In genomic region chr3:14544282-14545250, GRCh38 we compare ENCODE assay signal across 27 cellular contexts. TPM values are rescaled to one million over a fixed set of nuclear protein-coding genes. Genes with fewer than 3 reads are reported as not detected.
"Had no signal": no experiment of that assay in that cellular context is flagged by ENCODE, and none has a peak within 500 bp of the region (broad histone marks: within the 10 kb centered on the region; RNA-seq: fewer than 3 reads in every experiment).

No MANE protein-coding gene starts in this region.

- H3K36me3 Mint-ChIP-seq: activated naive CD8-positive, alpha-beta T cell; immature natural killer cell; naive thymus-derived CD8-positive, alpha-beta T cell had no signal

- DNase-seq: activated CD4-positive, alpha-beta T cell treated with anti-CD3 and anti-CD28 coated beads for 4 hours; activated CD4-positive, alpha-beta T cell treated with anti-CD3 and anti-CD28 coated beads, Interleukin-2, amount 50 U/mL, for 4 hours; activated CD8-positive, alpha-beta memory T cell treated with anti-CD3 and anti-CD28 coated beads for 24 hours; activated effector memory CD4-positive, alpha-beta T cell treated with Interleukin-2 at 50 U/mL for 16 hours; activated naive CD4-positive, alpha-beta T cell treated with Interleukin-2 at 50 U/mL for 16 hours; adrenal gland; caudate nucleus; endodermal cell; foreskin fibroblast; head of caudate nucleus; hypothalamus; immature natural killer cell; lower lobe of right lung; mesenchymal stem cell; occipital lobe; stimulated activated CD4-positive, alpha-beta T cell treated with anti-CD3 and anti-CD28 coated beads, Interleukin-2, amount 100 ng/mL, for 48 hours; stimulated activated naive CD4-positive, alpha-beta T cell treated with Interleukin-2 at 50 U/mL for 16 hours had no signal

- H3K4me3 ChIP-seq: adrenal gland, lower lobe of right lung, tibial nerve had no signal

- H3K4me3 Mint-ChIP-seq: activated naive CD8-positive, alpha-beta T cell; endodermal cell; immature natural killer cell; naive thymus-derived CD8-positive, alpha-beta T cell; neural crest cell had no signal

- H3K4me1 Mint-ChIP-seq: endodermal cell, immature natural killer cell had no signal

- H3K4me1 ChIP-seq: adrenal gland, lower lobe of right lung had no signal

- H3K36me3 ChIP-seq: adrenal gland, lower lobe of right lung, tibial nerve had no signal

- H3K9me3 Mint-ChIP-seq: endodermal cell; immature natural killer cell; naive thymus-derived CD8-positive, alpha-beta T cell; neural crest cell had no signal

- H3K27ac ChIP-seq: adrenal gland, lower lobe of right lung, tibial nerve had no signal

- H3K27me3 ChIP-seq: adrenal gland had no signal

- H3K9me3 ChIP-seq: adrenal gland, lower lobe of right lung, tibial nerve had no signal

- FAIRE-seq: astrocyte had no signal

- H3K27ac Mint-ChIP-seq: activated naive CD8-positive, alpha-beta T cell; endodermal cell; naive thymus-derived CD8-positive, alpha-beta T cell had no signal

- ATAC-seq: esophagus mucosa; left lobe of liver; lower lobe of right lung; naive thymus-derived CD8-positive, alpha-beta T cell; right cardiac atrium had no signal

RNA-seq across cellular contexts. Expression of gene GRIP2, which starts 4.4 kb away (rescaled TPM):
- total RNA-seq: kidney epithelial cell; naive thymus-derived CD8-positive, alpha-beta T cell; pulmonary artery endothelial cell had no signal
- polyA plus RNA-seq: immature natural killer cell; naive thymus-derived CD8-positive, alpha-beta T cell had no signal
